In genomic region chr12:98637068-98637467, GRCh38 we compare ENCODE assay signal across 25 cellular contexts. TPM values are rescaled to one million over a fixed set of nuclear protein-coding genes. Genes with fewer than 3 reads are reported as not detected.
DNase-seq lines count a peak whose midpoint lies in the region; ATAC-seq, FAIRE-seq and TF ChIP-seq lines count a peak whose summit lies in the region.
"Had no signal": no experiment of that assay in that cellular context is flagged by ENCODE, and none has a peak within 500 bp of the region (broad histone marks: within the 10 kb centered on the region; RNA-seq: fewer than 3 reads in every experiment).

No MANE protein-coding gene starts in this region.

- H3F3A ChIP-seq in DOHH2 (ENCODE audit: control insufficient read depth, insufficient read depth): no peaks in the 10 kb centered on the region

- H3K23me2 ChIP-seq in H1 (ENCODE audit: low read depth, low read length): no peaks in the 10 kb centered on the region

- H3K27me3 ChIP-seq in DOHH2 (ENCODE audit: control insufficient read depth, low read length): no peaks in the 10 kb centered on the region
- no peaks in the 10 kb centered on the region for H3K27me3 ChIP-seq in H1 (replicated peaks in 1 of 4; ENCODE audit: control insufficient read depth in 3 of 4, extremely low read depth in 1 of 4, insufficient read depth in 3 of 4, low read length in 3 of 4)
- H3K27me3 ChIP-seq in gastrocnemius medialis: no peaks in the 10 kb centered on the region
- H3K27me3 ChIP-seq: Peyer's patch, SJCRH30 had no signal

- TF ChIP-seq POLR2A in H1 (IDR thresholded peaks at IDR 0.05; ENCODE audit: control extremely low read depth in 1 of 2, low read depth in 2 of 2, low read length in 2 of 2) (no peak), gastrocnemius medialis (IDR thresholded peaks at IDR 0.05) (no peak)

- H4K8ac ChIP-seq in H1 (ENCODE audit: extremely low read depth, insufficient read depth, low read length): no peak overlapping the region

- no peak overlapping the region for H2BK120ac ChIP-seq in H1 (replicated peaks; ENCODE audit: low read depth, low read length)

- no peak overlapping the region for H4K5ac ChIP-seq in H1 (ENCODE audit: insufficient read length, low read depth, low read length)

- H3K4me3 ChIP-seq in DOHH2 (ENCODE audit: low read length) (no peak overlapping the region), H1 (ENCODE audit: extremely low read depth in 1 of 4, insufficient read depth in 2 of 4, low read depth in 3 of 4, low read length in 4 of 4) (no peak overlapping the region), gastrocnemius medialis (no peak overlapping the region)
- H3K4me3 ChIP-seq: Peyer's patch, SJCRH30 had no signal

- no peaks in the 10 kb centered on the region; the same call in 1 of the 2 replicates for H3K79me1 ChIP-seq in H1 (ENCODE audit: low read depth, low read length)

- 0 out of 2 replicates have a peak, but pooled peaks cover 3% of the 10 kb centered on the region for H4K20me1 ChIP-seq in DOHH2 (ENCODE audit: control insufficient read depth, insufficient read depth, low read depth, low read length)
- H4K20me1 ChIP-seq in H1 (replicated peaks in 1 of 2; ENCODE audit: control insufficient read depth in 1 of 2, insufficient read depth in 2 of 2, low read length in 2 of 2): peaks cover 2% of the 10 kb centered on the region in 2 experiments

- no peaks in the 10 kb centered on the region for H3K9me3 Mint-ChIP-seq in HFFc6
- H3K9me3 Mint-ChIP-seq in activated CD8-positive, alpha-beta T cell treated with anti-CD3 and anti-CD28 coated beads for 36 hours: no peaks in the 10 kb centered on the region
- H3K9me3 Mint-ChIP-seq: CD8-positive, alpha-beta T cell had no signal

- H3K4me2 ChIP-seq in DOHH2 (ENCODE audit: low read length): peak overlapping the region; percentile 42
- H3K4me2 ChIP-seq in H1 (ENCODE audit: insufficient read depth in 1 of 2, low read depth in 2 of 2, low read length in 2 of 2): no peak overlapping the region

- TF ChIP-seq RAD21 in H1 (IDR thresholded peaks at IDR 0.05 in 1 of 2, conservative IDR thresholded peaks at IDR 0.05 in 1 of 2; ENCODE audit: low read depth in 2 of 2, low read length in 2 of 2): no peak

- H3K4me1 ChIP-seq in DOHH2 (ENCODE audit: control insufficient read depth, low read length) (peaks cover 24% of the 10 kb centered on the region), H1 (replicated peaks in 1 of 4; ENCODE audit: control insufficient read depth in 3 of 4, insufficient read depth in 4 of 4, low read length in 3 of 4) (no peaks in the 10 kb centered on the region), gastrocnemius medialis (no peaks in the 10 kb centered on the region)
- H3K4me1 ChIP-seq: Peyer's patch had no signal

- no peak for ATAC-seq in activated CD8-positive, alpha-beta T cell treated with anti-CD3 and anti-CD28 coated beads for 36 hours
- ATAC-seq in gastrocnemius medialis: no peak
- ATAC-seq: CD8-positive, alpha-beta T cell; T-helper 17 cell had no signal

- intact Hi-C loops in activated CD8-positive, alpha-beta T cell treated with anti-CD3 and anti-CD28 coated beads for 36 hours (cut with micrococcal nuclease): no loop called here
- intact Hi-C loops in gastrocnemius medialis (cut with DNase I; ENCODE audit: low total_unique reads): no loop called here

- no peak overlapping the region for H3K9ac ChIP-seq in H1 (replicated peaks in 1 of 4; ENCODE audit: extremely low read depth in 1 of 4, low read depth in 3 of 4, low read length in 3 of 4)

- H4K91ac ChIP-seq in H1 (replicated peaks; ENCODE audit: insufficient read length, low read length): no peak overlapping the region

- no peak overlapping the region for H3K4ac ChIP-seq in H1 (replicated peaks; ENCODE audit: insufficient read length, low read depth, low read length)

- H3K36me3 Mint-ChIP-seq in HFFc6 (ENCODE audit: low read depth): peaks cover 6% of the 10 kb centered on the region; the same call in 1 of the 2 replicates
- peaks cover 27% of the 10 kb centered on the region for H3K36me3 Mint-ChIP-seq in activated CD8-positive, alpha-beta T cell treated with anti-CD3 and anti-CD28 coated beads for 36 hours (ENCODE audit: low read depth)

- no peak overlapping the region for H2BK12ac ChIP-seq in H1 (ENCODE audit: low read depth, low read length)

- H3K23ac ChIP-seq in H1 (ENCODE audit: insufficient read length): no peak overlapping the region

- no peak for TF ChIP-seq EP300 in H1 (IDR thresholded peaks at IDR 0.05; ENCODE audit: borderline replicate concordance in 1 of 2, low read depth in 2 of 2, low read length in 2 of 2)

- H2AFZ ChIP-seq in H1 (ENCODE audit: low read length): no peak overlapping the region

- H3K79me2 ChIP-seq in DOHH2 (ENCODE audit: control insufficient read depth, low read length): peaks cover 78% of the 10 kb centered on the region
- H3K79me2 ChIP-seq in H1 (ENCODE audit: control insufficient read depth in 1 of 2, insufficient read depth in 2 of 2, low read length in 2 of 2): no peaks in the 10 kb centered on the region; a peak in 1 of 4 replicates

- H2BK15ac ChIP-seq in H1 (ENCODE audit: low read length): no peak overlapping the region

- WGBS in H1 (ENCODE audit: extremely low coverage in 1 of 2, insufficient coverage in 1 of 2, insufficient read length in 1 of 2, insufficient replicate concordance in 2 of 2, low coverage in 1 of 2, low lambda C conversion rate in 2 of 2, missing lambda C conversion rate in 1 of 2), 2 experiments: 94% methylated on average over 2 of the region's 2 CpGs; no CpG with 5 or more reads in 1 of the 2 experiments

- no peak overlapping the region for H2BK20ac ChIP-seq in H1 (ENCODE audit: low read length)

- H3K36me3 ChIP-seq in DOHH2 (ENCODE audit: control insufficient read depth, low read length) (peaks cover 22% of the 10 kb centered on the region), H1 (ENCODE audit: control insufficient read depth in 2 of 4, insufficient read depth in 4 of 4, low read length in 3 of 4) (0 out of 8 replicates have a peak, but pooled peaks cover 0 to 3% (median 0%) of the 10 kb centered on the region in 4 experiments), gastrocnemius medialis (no peaks in the 10 kb centered on the region)
- H3K36me3 ChIP-seq: Peyer's patch had no signal

- in situ Hi-C loops in gastrocnemius medialis (cut with MboI; ENCODE audit: low sequenced_read_pairs in 4 of 4): no loop called here

- no peak overlapping the region for H2BK5ac ChIP-seq in H1 (ENCODE audit: low read depth, low read length)

- POLR2A ChIA-PET in RWPE1 (lab: Yijun Ruan, JAX; ENCODE audit: low non-redundant PET) (no interaction called here), H1 (lab: Charles Lee; ENCODE audit: partially characterized antibody) (no interaction called here)
- POLR2A ChIA-PET in activated CD8-positive, alpha-beta T cell treated with anti-CD3 and anti-CD28 coated beads for 36 hours (lab: Charles Lee): interaction anchor here (1.6 kb wide), 1 partner anchor 44 kb away, joined by 4 read pairs; the partner anchor contains the start of gene SLC25A3

- H2AK5ac ChIP-seq in H1 (ENCODE audit: low read depth, low read length): no peak overlapping the region

- no peak overlapping the region for H3K56ac ChIP-seq in H1 (replicated peaks; ENCODE audit: insufficient read length, low read depth, low read length)

- H3K14ac ChIP-seq in H1 (ENCODE audit: insufficient read length): no peak overlapping the region

- H3K9me2 ChIP-seq in DOHH2 (replicated peaks; ENCODE audit: control insufficient read depth, low read length): no peaks in the 10 kb centered on the region

- peak overlapping the region; percentile 64 for H3K27ac Mint-ChIP-seq in HFFc6
- no peak overlapping the region for H3K27ac Mint-ChIP-seq in activated CD8-positive, alpha-beta T cell treated with anti-CD3 and anti-CD28 coated beads for 36 hours
- H3K27ac Mint-ChIP-seq: CD8-positive, alpha-beta T cell; T-helper 17 cell had no signal

- no peaks in the 10 kb centered on the region for H3K27me3 Mint-ChIP-seq in HFFc6 (ENCODE audit: insufficient read depth)
- H3K27me3 Mint-ChIP-seq in activated CD8-positive, alpha-beta T cell treated with anti-CD3 and anti-CD28 coated beads for 36 hours: no peaks in the 10 kb centered on the region
- H3K27me3 Mint-ChIP-seq: B cell, T-helper 17 cell had no signal

- no peak for FAIRE-seq in H1 (lab: Jason Lieb, UNC)

- CTCF ChIA-PET in RWPE1 (lab: Yijun Ruan, JAX): no interaction called here
- CTCF ChIA-PET in H1 (lab: Charles Lee; ENCODE audit: partially characterized antibody): interaction anchor here (0.8 to 1.2 kb wide), 4 partner anchors 15 to 943 kb away, joined by 3 to 5 read pairs (median 3); no protein-coding TSS in a partner anchor
- CTCF ChIA-PET in activated CD8-positive, alpha-beta T cell treated with anti-CD3 and anti-CD28 coated beads for 36 hours (lab: Charles Lee): interaction anchor here (3.4 kb wide), 1 partner anchor 70 kb away, joined by 15 read pairs; no protein-coding TSS in a partner anchor

- TF ChIP-seq CTCF in DOHH2 (IDR thresholded peaks at IDR 0.05; ENCODE audit: low read depth, low read length, poor library complexity, severe bottlenecking) (no peak), HFFc6 (IDR thresholded peaks at IDR 0.05) (no peak), RWPE1 (conservative IDR thresholded peaks at IDR 0.05; ENCODE audit: low read depth) (no peak), H1 (IDR thresholded peaks at IDR 0.05; ENCODE audit: control extremely low read depth in 1 of 3, insufficient read depth in 1 of 3, low read depth in 1 of 3, low read length in 3 of 3) (no peak), gastrocnemius medialis (IDR thresholded peaks at IDR 0.05 in 4 of 5, conservative IDR thresholded peaks at IDR 0.05 in 1 of 5) (no peak)
- TF ChIP-seq CTCF in activated CD8-positive, alpha-beta T cell treated with anti-CD3 and anti-CD28 coated beads for 36 hours (IDR thresholded peaks at IDR 0.05): no peak

- H3K4me3 Mint-ChIP-seq in HFFc6: no peak overlapping the region
- H3K4me3 Mint-ChIP-seq in activated CD8-positive, alpha-beta T cell treated with anti-CD3 and anti-CD28 coated beads for 36 hours: no peak overlapping the region
- H3K4me3 Mint-ChIP-seq: B cell; CD8-positive, alpha-beta T cell; T-helper 17 cell had no signal

- no peak overlapping the region for H3K27ac ChIP-seq in DOHH2 (ENCODE audit: low read depth, low read length)
- peak overlapping the region; percentile 76 for H3K27ac ChIP-seq in RWPE1
- H3K27ac ChIP-seq in H1 (ENCODE audit: low read depth, low read length): no peak overlapping the region
- no peak overlapping the region for H3K27ac ChIP-seq in gastrocnemius medialis
- H3K27ac ChIP-seq: C4-2B, Peyer's patch, SJCRH30 had no signal

- peaks cover 59% of the 10 kb centered on the region for H3K4me1 Mint-ChIP-seq in HFFc6 (ENCODE audit: low read depth)
- peaks cover 19% of the 10 kb centered on the region for H3K4me1 Mint-ChIP-seq in activated CD8-positive, alpha-beta T cell treated with anti-CD3 and anti-CD28 coated beads for 36 hours (ENCODE audit: low read depth)

- DNase-seq in HFFc6 (no peak), RWPE1 (ENCODE audit: low spot score) (no peak), H1 (ENCODE audit: low read depth in 1 of 2, low spot score in 2 of 2) (no peak), A172 (ENCODE audit: low spot score) (no peak), gastrocnemius medialis (no peak)
- no peak for DNase-seq in activated CD8-positive, alpha-beta T cell treated with anti-CD3 and anti-CD28 coated beads for 36 hours
- DNase-seq: Calu3; CD8-positive, alpha-beta T cell; DND-41; H7; KG1; NCI-H1092; NCI-H1417 treated with DMSO at 0.1 percent for 48 hours; NCI-H1694 treated with DMSO at 0.1 percent for 48 hours; NCI-H2081; NCI-H226; NCI-H510A; NCI-H69; OCI-M1; Peyer's patch; SJCRH30; T-helper 17 cell had no signal

- H3K18ac ChIP-seq in H1 (ENCODE audit: extremely low read depth, low read length): no peak overlapping the region

- H3K9me3 ChIP-seq in DOHH2 (ENCODE audit: control insufficient read depth, insufficient read depth, low read length): no peaks in the 10 kb centered on the region
- H3K9me3 ChIP-seq in H1 (ENCODE audit: insufficient read depth in 2 of 2, low read depth in 1 of 2, low read length in 1 of 2): no peaks in the 10 kb centered on the region
- H3K9me3 ChIP-seq in gastrocnemius medialis: no peaks in the 10 kb centered on the region
- H3K9me3 ChIP-seq: Peyer's patch, SJCRH30 had no signal

RNA-seq across cellular contexts. Expression of gene IKBIP, which starts 7.5 kb away (rescaled TPM):
- total RNA-seq in HFFc6 (2021; fragmentation: NEBNext Ultra II Directional; extraction: Animal tissue kit (Norgen Biotek cat#: 25700)): 100 to 1,000 TPM in 5 of 6 experiments, 10 to 100 TPM in 1; 96.6 to 131 (median 108) TPM
- 10.4 and 12.4 TPM in 2 replicates for total RNA-seq in H1 (2021; fragmentation: NEBNext Ultra II Directional; extraction: Animal tissue kit (Norgen Biotek cat#: 25700))
- polyA plus RNA-seq in H1 (2011; rRNA removed): 2.2 and 2.7 TPM in 2 replicates
- polyA plus RNA-seq in H1 (2011; cell fraction: cytosol; rRNA removed): 4.9 TPM
- polyA plus RNA-seq in H1 (2011; cell fraction: nucleus; rRNA removed): 3.0 TPM
- polyA plus RNA-seq in H1 (2012, experiment 1 of 2): 5.0 to 9.6 TPM (median 5.4 TPM) in 4 replicates
- 1.3 TPM for polyA plus RNA-seq in H1 (2012, experiment 2 of 2)
- 24.0 TPM for polyA plus RNA-seq in H1 (2013, experiment 1 of 2)
- polyA plus RNA-seq in H1 (2013, experiment 2 of 2): 26.4 TPM
- 0.98 and 1.3 TPM in 2 replicates for polyA minus RNA-seq in H1 (2011; rRNA and poly(A)+ RNA removed)
- polyA minus RNA-seq in H1 (2011; cell fraction: cytosol; rRNA and poly(A)+ RNA removed): 2.8 TPM
- 4.1 TPM for polyA minus RNA-seq in H1 (2011; cell fraction: nucleus; rRNA and poly(A)+ RNA removed)
- 86.7 and 120 TPM in 2 replicates for total RNA-seq in A172 (2014; rRNA removed; shearing (Covaris generic))
- 10 to 100 TPM; 34.9 to 35.4 TPM for total RNA-seq in activated CD8-positive, alpha-beta T cell treated with anti-CD3 and anti-CD28 coated beads for 36 hours
- 1 to 10 TPM in 3 of 4 donors, under 1 TPM in 1; 0.78 to 3.7 (median 2.9) TPM for total RNA-seq in gastrocnemius medialis

RNA-seq across cellular contexts. Expression of gene APAF1, which starts 8.0 kb away (rescaled TPM):
- 10 to 100 TPM; 19.0 to 23.6 (median 21.2) TPM for total RNA-seq in HFFc6 (2021; fragmentation: NEBNext Ultra II Directional; extraction: Animal tissue kit (Norgen Biotek cat#: 25700))
- 21.0 and 22.6 TPM in 2 replicates for total RNA-seq in H1 (2021; fragmentation: NEBNext Ultra II Directional; extraction: Animal tissue kit (Norgen Biotek cat#: 25700))
- polyA plus RNA-seq in H1 (2011; rRNA removed): 4.3 and 4.7 TPM in 2 replicates
- 6.6 TPM for polyA plus RNA-seq in H1 (2011; cell fraction: cytosol; rRNA removed)
- 5.2 TPM for polyA plus RNA-seq in H1 (2011; cell fraction: nucleus; rRNA removed)
- 4.7 to 12.4 TPM (median 7.9 TPM) in 4 replicates for polyA plus RNA-seq in H1 (2012, experiment 1 of 2)
- 1.1 TPM for polyA plus RNA-seq in H1 (2012, experiment 2 of 2)
- polyA plus RNA-seq in H1 (2013, experiment 1 of 2): 7.8 TPM
- 6.4 TPM for polyA plus RNA-seq in H1 (2013, experiment 2 of 2)
- 10.2 and 15.1 TPM in 2 replicates for polyA minus RNA-seq in H1 (2011; rRNA and poly(A)+ RNA removed)
- polyA minus RNA-seq in H1 (2011; cell fraction: cytosol; rRNA and poly(A)+ RNA removed): 11.2 TPM
- 13.9 TPM for polyA minus RNA-seq in H1 (2011; cell fraction: nucleus; rRNA and poly(A)+ RNA removed)
- total RNA-seq in A172 (2014; rRNA removed; shearing (Covaris generic)): 16.3 and 18.2 TPM in 2 replicates
- total RNA-seq in activated CD8-positive, alpha-beta T cell treated with anti-CD3 and anti-CD28 coated beads for 36 hours: 10 to 100 TPM; 14.3 to 17.9 TPM
- total RNA-seq in gastrocnemius medialis: 10 to 100 TPM in 1 of 4 donors, 1 to 10 TPM in 3; 5.8 to 11.5 (median 7.0) TPM

RNA-seq across cellular contexts. Expression of gene SLC25A3, which starts 43.6 kb away (rescaled TPM):
- 100 to 1,000 TPM; 613 to 701 (median 674) TPM for total RNA-seq in HFFc6 (2021; fragmentation: NEBNext Ultra II Directional; extraction: Animal tissue kit (Norgen Biotek cat#: 25700))
- 709 and 719 TPM in 2 replicates for total RNA-seq in H1 (2021; fragmentation: NEBNext Ultra II Directional; extraction: Animal tissue kit (Norgen Biotek cat#: 25700))
- polyA plus RNA-seq in H1 (2011; rRNA removed): 669 and 702 TPM in 2 replicates
- polyA plus RNA-seq in H1 (2011; cell fraction: cytosol; rRNA removed): 785 TPM
- polyA plus RNA-seq in H1 (2011; cell fraction: nucleus; rRNA removed): 660 TPM
- 669 to 875 TPM (median 708 TPM) in 4 replicates for polyA plus RNA-seq in H1 (2012, experiment 1 of 2)
- polyA plus RNA-seq in H1 (2012, experiment 2 of 2): 698 TPM
- polyA plus RNA-seq in H1 (2013, experiment 1 of 2): 530 TPM
- 535 TPM for polyA plus RNA-seq in H1 (2013, experiment 2 of 2)
- polyA minus RNA-seq in H1 (2011; rRNA and poly(A)+ RNA removed): 426 and 552 TPM in 2 replicates
- polyA minus RNA-seq in H1 (2011; cell fraction: cytosol; rRNA and poly(A)+ RNA removed): 524 TPM
- 538 TPM for polyA minus RNA-seq in H1 (2011; cell fraction: nucleus; rRNA and poly(A)+ RNA removed)
- 792 and 794 TPM in 2 replicates for total RNA-seq in A172 (2014; rRNA removed; shearing (Covaris generic))
- total RNA-seq in activated CD8-positive, alpha-beta T cell treated with anti-CD3 and anti-CD28 coated beads for 36 hours: 100 to 1,000 TPM; 665 to 672 TPM
- total RNA-seq in gastrocnemius medialis: 1,000 to 10,000 TPM in 2 of 4 donors, 100 to 1,000 TPM in 2; 870 to 1,994 (median 1,275) TPM
